ENCODE assay signal across 14 cellular contexts in genomic region chr10:121449457-121450045, GRCh38.
A peak's percentile ranks its signal among the peaks of the same experiment; 100 is the strongest.
DNase-seq lines count a peak whose midpoint lies in the region; ATAC-seq lines count a peak whose summit lies in the region.
"Had no signal": no experiment of that assay in that cellular context is flagged by ENCODE, and none has a peak within 500 bp of the region (broad histone marks: within the 10 kb centered on the region; RNA-seq: fewer than 3 reads in every experiment).

No MANE protein-coding gene starts in this region.

- H3K9ac ChIP-seq in mesenchymal stem cell (ENCODE audit: low read length), result no peak overlapping the region

- no peaks in the 10 kb centered on the region for H3K36me3 ChIP-seq in mesenchymal stem cell (ENCODE audit: control insufficient read depth in 1 of 2, insufficient read depth in 2 of 2, low read depth in 1 of 2, low read length in 2 of 2)

- no peak overlapping the region for H3K23ac ChIP-seq in mesenchymal stem cell (ENCODE audit: low read length in 2 of 2)

- DNase-seq in mesenchymal stem cell, result no peak
- no peak for DNase-seq in DMS53 (lab: John Stamatoyannopoulos, UW)
- no peak for DNase-seq in COR-L47 (lab: John Stamatoyannopoulos, UW)
- DNase-seq in activated T-cell treated with anti-CD3 and anti-CD28 coated beads, Interleukin-2, amount 50 U/mL, for 48 hours, result no peak
- DNase-seq in SIG-M5 treated with dmso at 0.1 percent for 504 hours (lab: John Stamatoyannopoulos, UW; ENCODE audit: unreplicated experiment), result no peak
- DNase-seq: amniotic stem cell, GDM1, NCI-H1048, NCI-H510A treated with DMSO at 0.1 percent for 48 hours, Right ventricle myocardium superior had no signal

- WGBS in mesenchymal stem cell, result 76% methylated on average over 5 of the region's 5 CpGs

- no peak overlapping the region for H2BK12ac ChIP-seq in mesenchymal stem cell (ENCODE audit: low read length in 2 of 2)

- H3K18ac ChIP-seq in mesenchymal stem cell (ENCODE audit: low read depth in 1 of 2, low read length in 2 of 2), result no peak overlapping the region

- H2BK15ac ChIP-seq in mesenchymal stem cell (ENCODE audit: low read depth, poor library complexity, severe bottlenecking), result no peak overlapping the region

- no peak overlapping the region for H4K8ac ChIP-seq in mesenchymal stem cell (ENCODE audit: low read length)

- peak overlapping the region; percentile 80 for H3K27ac ChIP-seq in mesenchymal stem cell (ENCODE audit: low read length, poor library complexity, severe bottlenecking)

- peak overlapping the region; percentile 48 for H2AK5ac ChIP-seq in mesenchymal stem cell (ENCODE audit: low read length, severe bottlenecking)

- H3K4me2 ChIP-seq in mesenchymal stem cell (ENCODE audit: low read length, poor library complexity, severe bottlenecking), result peak overlapping the region; percentile 18

- ATAC-seq in GM18867 (IDR thresholded peaks at IDR 0.05; ENCODE audit: unreplicated experiment), result peak; percentile 19
- ATAC-seq in GM21737 (IDR thresholded peaks at IDR 0.05; ENCODE audit: unreplicated experiment), result peak; percentile 32
- peak; percentile 22 for ATAC-seq in HG03175 (IDR thresholded peaks at IDR 0.05; ENCODE audit: unreplicated experiment)

- H2BK120ac ChIP-seq in mesenchymal stem cell (ENCODE audit: low read depth, low read length), result no peak overlapping the region

- H3K79me1 ChIP-seq in mesenchymal stem cell (replicated peaks; ENCODE audit: low read length, poor library complexity, severe bottlenecking), result no peaks in the 10 kb centered on the region

- no peak overlapping the region for H3K4me3 ChIP-seq in mesenchymal stem cell (ENCODE audit: insufficient read depth in 1 of 2, low read depth in 1 of 2, low read length in 2 of 2)

- peaks cover 0 to 5% of the 10 kb centered on the region in 2 experiments for H3K27me3 ChIP-seq in mesenchymal stem cell (ENCODE audit: control insufficient read depth in 1 of 2, insufficient read depth in 1 of 2, low read length in 2 of 2)
- H3K27me3 ChIP-seq: dorsolateral prefrontal cortex had no signal

- H3K4ac ChIP-seq in mesenchymal stem cell (ENCODE audit: low read depth in 1 of 2, low read length in 2 of 2), result no peak overlapping the region

- H2AFZ ChIP-seq in mesenchymal stem cell (ENCODE audit: low read depth, low read length), result no peak overlapping the region

- H2BK5ac ChIP-seq in mesenchymal stem cell (ENCODE audit: low read depth, low read length, poor library complexity, severe bottlenecking), result no peak overlapping the region

- no peaks in the 10 kb centered on the region for H3K9me3 ChIP-seq in mesenchymal stem cell (ENCODE audit: control insufficient read depth, low read length)

- peaks cover 15% of the 10 kb centered on the region for H3K4me1 ChIP-seq in mesenchymal stem cell (ENCODE audit: control insufficient read depth, insufficient read depth, low read depth, low read length)

- H3K14ac ChIP-seq in mesenchymal stem cell (ENCODE audit: low read length in 2 of 2), result no peak overlapping the region

- H4K91ac ChIP-seq in mesenchymal stem cell (ENCODE audit: low read length), result no peak overlapping the region
